ENCODE assay signal across 28 cellular contexts in the genomic region with DNA sequence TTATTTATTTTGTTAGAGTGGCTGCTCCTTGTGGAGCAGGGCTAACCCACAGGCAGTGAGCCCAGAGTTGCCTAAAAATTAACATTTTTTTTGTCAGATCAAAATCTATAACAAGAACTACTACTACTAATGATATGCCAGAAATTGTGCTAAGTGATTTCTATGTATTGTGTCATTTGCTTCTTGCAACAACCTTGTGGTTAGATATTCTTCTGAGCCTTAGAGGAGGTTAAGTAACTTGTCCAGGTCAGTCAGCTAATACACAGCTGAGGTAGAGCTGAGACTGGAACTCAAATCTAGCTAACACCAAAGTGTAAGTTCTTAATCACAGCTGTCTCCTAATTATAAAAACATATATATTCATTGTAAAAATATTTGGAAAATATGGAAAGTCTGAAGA. TPM values are rescaled to one million over a fixed set of nuclear protein-coding genes. Genes with fewer than 3 reads are reported as not detected.
DNase-seq lines count a peak whose midpoint lies in the region; ATAC-seq and TF ChIP-seq lines count a peak whose summit lies in the region.
"Had no signal": no experiment of that assay in that cellular context is flagged by ENCODE, and none has a peak within 500 bp of the region (broad histone marks: within the 10 kb centered on the region; RNA-seq: fewer than 3 reads in every experiment).

No MANE protein-coding gene starts in this region.

- H3K4me1 ChIP-seq in GM23338 (ENCODE audit: insufficient read depth), result peaks cover 22% of the 10 kb centered on the region
- H3K4me1 ChIP-seq: gastroesophageal sphincter, uterus had no signal

- POLR2A ChIA-PET in T-cell (lab: Charles Lee), result no interaction called here

- no peaks in the 10 kb centered on the region for H4K20me1 ChIP-seq in GM23338 (replicated peaks; ENCODE audit: insufficient read depth)

- no peaks in the 10 kb centered on the region for H3K36me3 Mint-ChIP-seq in T-cell
- peaks cover 7% of the 10 kb centered on the region for H3K36me3 Mint-ChIP-seq in T-helper 17 cell (ENCODE audit: low read depth)
- H3K36me3 Mint-ChIP-seq in natural killer cell treated with Interleukin-12 subunit alpha and Interleukin-12 subunit beta and Interleukin-15 and Interleukin-18, amount 100 ng/mL, for 72 hours, result no peaks in the 10 kb centered on the region
- no peaks in the 10 kb centered on the region for H3K36me3 Mint-ChIP-seq in GM23338 (ENCODE audit: low read depth)
- H3K36me3 Mint-ChIP-seq: activated CD4-positive, alpha-beta memory T cell treated with anti-CD3 and anti-CD28 coated beads for 36 hours; activated naive CD8-positive, alpha-beta T cell treated with anti-CD3 and anti-CD28 coated beads for 36 hours; immature natural killer cell; naive thymus-derived CD8-positive, alpha-beta T cell; stimulated activated effector memory CD8-positive, alpha-beta T cell treated with anti-CD3 and anti-CD28 coated beads, Interleukin-12 subunit alpha, Interleukin-12 subunit beta, amount 100 ng/mL, for 72 hours had no signal

- DNase-seq in GF-D8 (lab: John Stamatoyannopoulos, UW) (peak; percentile 19), MV-4-11 (lab: John Stamatoyannopoulos, UW) (peak; percentile 12), amniotic epithelial cell (ENCODE audit: low read depth) (peak; percentile 90), fibroblast of the aortic adventitia (ENCODE audit: low read depth) (peak; percentile 43), T-cell (no peak), T-helper 17 cell (no peak), GM23338 (ENCODE audit: low spot score) (no peak)
- DNase-seq in natural killer cell treated with Interleukin-12 subunit alpha and Interleukin-12 subunit beta and Interleukin-15 and Interleukin-18, amount 100 ng/mL, for 72 hours (ENCODE audit: low spot score), result no peak
- DNase-seq: activated B cell treated with CpG ODN at 0.5 μM for 24 hours; activated CD4-positive, alpha-beta memory T cell treated with anti-CD3 and anti-CD28 coated beads for 36 hours; activated effector memory CD4-positive, alpha-beta T cell treated with Interleukin-2 at 50 U/mL for 16 hours; activated naive CD8-positive, alpha-beta T cell treated with anti-CD3 and anti-CD28 coated beads for 36 hours; C1 segment of cervical spinal cord; hippocampal formation; immature natural killer cell; left ventricle myocardium superior; MG63; midbrain; naive thymus-derived CD8-positive, alpha-beta T cell; NCI-H1694; NCI-H2171 treated with DMSO at 0.1 percent for 48 hours; NCI-H526 treated with DMSO at 0.1 percent for 48 hours; RPMI8226; SK-N-SH; uterus had no signal

- H3K4me3 ChIP-seq in fibroblast of the aortic adventitia (ENCODE audit: low read depth, low read length) (no peak overlapping the region), GM23338 (no peak overlapping the region)
- H3K4me3 ChIP-seq: gastroesophageal sphincter, MG63, uterus had no signal

- no peaks in the 10 kb centered on the region; the same call in 1 of the 2 replicates for H3F3A ChIP-seq in GM23338 (replicated peaks; ENCODE audit: low read depth)

- no peaks in the 10 kb centered on the region for H3K27me3 ChIP-seq in GM23338 (ENCODE audit: insufficient read depth)
- H3K27me3 ChIP-seq: gastroesophageal sphincter, MG63, uterus had no signal

- TF ChIP-seq CTCF in fibroblast of the aortic adventitia (IDR thresholded peaks at IDR 0.05; ENCODE audit: insufficient read depth, low read length), result no peak
- TF ChIP-seq CTCF in GM23338 (conservative IDR thresholded peaks at IDR 0.05; ENCODE audit: low read depth in 2 of 2), result no peak

- H3K27ac ChIP-seq in GM23338 (ENCODE audit: low read depth), result no peak overlapping the region
- H3K27ac ChIP-seq: epithelial cell of prostate, gastroesophageal sphincter, uterus had no signal

- no peaks in the 10 kb centered on the region for H3K9me3 Mint-ChIP-seq in T-cell
- H3K9me3 Mint-ChIP-seq in natural killer cell treated with Interleukin-12 subunit alpha and Interleukin-12 subunit beta and Interleukin-15 and Interleukin-18, amount 100 ng/mL, for 72 hours, result no peaks in the 10 kb centered on the region
- H3K9me3 Mint-ChIP-seq in GM23338, result no peaks in the 10 kb centered on the region
- H3K9me3 Mint-ChIP-seq: activated B cell treated with CpG ODN at 0.5 μM for 24 hours; activated CD4-positive, alpha-beta memory T cell treated with anti-CD3 and anti-CD28 coated beads for 36 hours; activated naive CD8-positive, alpha-beta T cell treated with anti-CD3 and anti-CD28 coated beads for 36 hours; immature natural killer cell; naive thymus-derived CD8-positive, alpha-beta T cell; stimulated activated effector memory CD8-positive, alpha-beta T cell treated with anti-CD3 and anti-CD28 coated beads, Interleukin-12 subunit alpha, Interleukin-12 subunit beta, amount 100 ng/mL, for 72 hours had no signal

- H3K36me3 ChIP-seq in GM23338 (ENCODE audit: insufficient read depth), result no peaks in the 10 kb centered on the region
- H3K36me3 ChIP-seq: gastroesophageal sphincter, MG63, uterus had no signal

- no peaks in the 10 kb centered on the region for H3K79me2 ChIP-seq in GM23338 (replicated peaks; ENCODE audit: insufficient read depth)

- H2AFZ ChIP-seq in GM23338, result no peak overlapping the region

- no peaks in the 10 kb centered on the region for H3K9me3 ChIP-seq in T-helper 17 cell (ENCODE audit: control insufficient read depth, low read length, poor library complexity, severe bottlenecking)
- H3K9me3 ChIP-seq: gastroesophageal sphincter, MG63, SK-N-SH, uterus had no signal

- no peak overlapping the region for H3K4me2 ChIP-seq in GM23338
- H3K4me2 ChIP-seq: SK-N-SH had no signal

- ATAC-seq in T-cell (replicated peaks in 1 of 4), result no peak
- no peak for ATAC-seq in T-helper 17 cell
- no peak for ATAC-seq in natural killer cell treated with Interleukin-12 subunit alpha and Interleukin-12 subunit beta and Interleukin-15 and Interleukin-18, amount 100 ng/mL, for 72 hours
- ATAC-seq in GM23338, result no peak
- ATAC-seq: gastroesophageal sphincter; left ventricle myocardium superior; naive thymus-derived CD8-positive, alpha-beta T cell; stimulated activated effector memory CD8-positive, alpha-beta T cell treated with anti-CD3 and anti-CD28 coated beads, Interleukin-12 subunit alpha, Interleukin-12 subunit beta, amount 100 ng/mL, for 72 hours had no signal

- no peak overlapping the region for H3K27ac Mint-ChIP-seq in T-cell
- no peak overlapping the region for H3K27ac Mint-ChIP-seq in T-helper 17 cell
- no peak overlapping the region for H3K27ac Mint-ChIP-seq in natural killer cell treated with Interleukin-12 subunit alpha and Interleukin-12 subunit beta and Interleukin-15 and Interleukin-18, amount 100 ng/mL, for 72 hours
- H3K27ac Mint-ChIP-seq in GM23338, result no peak overlapping the region
- H3K27ac Mint-ChIP-seq: activated B cell treated with CpG ODN at 0.5 μM for 24 hours; activated CD4-positive, alpha-beta memory T cell treated with anti-CD3 and anti-CD28 coated beads for 36 hours; activated naive CD8-positive, alpha-beta T cell treated with anti-CD3 and anti-CD28 coated beads for 36 hours; immature natural killer cell; naive thymus-derived CD8-positive, alpha-beta T cell; stimulated activated effector memory CD8-positive, alpha-beta T cell treated with anti-CD3 and anti-CD28 coated beads, Interleukin-12 subunit alpha, Interleukin-12 subunit beta, amount 100 ng/mL, for 72 hours had no signal

- H3K4me3 Mint-ChIP-seq in T-cell (no peak overlapping the region), T-helper 17 cell (no peak overlapping the region), GM23338 (no peak overlapping the region)
- no peak overlapping the region for H3K4me3 Mint-ChIP-seq in natural killer cell treated with Interleukin-12 subunit alpha and Interleukin-12 subunit beta and Interleukin-15 and Interleukin-18, amount 100 ng/mL, for 72 hours
- H3K4me3 Mint-ChIP-seq: activated B cell treated with CpG ODN at 0.5 μM for 24 hours; activated CD4-positive, alpha-beta memory T cell treated with anti-CD3 and anti-CD28 coated beads for 36 hours; activated naive CD8-positive, alpha-beta T cell treated with anti-CD3 and anti-CD28 coated beads for 36 hours; immature natural killer cell; naive thymus-derived CD8-positive, alpha-beta T cell; stimulated activated effector memory CD8-positive, alpha-beta T cell treated with anti-CD3 and anti-CD28 coated beads, Interleukin-12 subunit alpha, Interleukin-12 subunit beta, amount 100 ng/mL, for 72 hours had no signal

- peaks cover 0 to 9% (median 7%) of the 10 kb centered on the region in 3 donors for H3K4me1 Mint-ChIP-seq in T-cell
- H3K4me1 Mint-ChIP-seq in T-helper 17 cell, result peaks cover 6% of the 10 kb centered on the region
- no peaks in the 10 kb centered on the region for H3K4me1 Mint-ChIP-seq in natural killer cell treated with Interleukin-12 subunit alpha and Interleukin-12 subunit beta and Interleukin-15 and Interleukin-18, amount 100 ng/mL, for 72 hours (ENCODE audit: low read depth in 2 of 2)
- peaks cover 29% of the 10 kb centered on the region for H3K4me1 Mint-ChIP-seq in GM23338
- H3K4me1 Mint-ChIP-seq: activated B cell treated with CpG ODN at 0.5 μM for 24 hours; immature natural killer cell; stimulated activated effector memory CD8-positive, alpha-beta T cell treated with anti-CD3 and anti-CD28 coated beads, Interleukin-12 subunit alpha, Interleukin-12 subunit beta, amount 100 ng/mL, for 72 hours had no signal

- H3K27me3 Mint-ChIP-seq in T-cell, result peaks cover 2 to 12% of the 10 kb centered on the region in 2 donors
- peaks cover 7% of the 10 kb centered on the region for H3K27me3 Mint-ChIP-seq in T-helper 17 cell
- H3K27me3 Mint-ChIP-seq in natural killer cell treated with Interleukin-12 subunit alpha and Interleukin-12 subunit beta and Interleukin-15 and Interleukin-18, amount 100 ng/mL, for 72 hours, result peaks cover 12 to 15% of the 10 kb centered on the region in 2 donors
- H3K27me3 Mint-ChIP-seq in GM23338 (ENCODE audit: insufficient read depth, low read depth, poor library complexity), result peaks cover 4% of the 10 kb centered on the region
- H3K27me3 Mint-ChIP-seq: activated naive CD8-positive, alpha-beta T cell treated with anti-CD3 and anti-CD28 coated beads for 36 hours had no signal

- H3K9me2 ChIP-seq in GM23338 (ENCODE audit: insufficient read depth), result no peaks in the 10 kb centered on the region
- H3K9me2 ChIP-seq: SK-N-SH had no signal

- CTCF ChIA-PET in T-cell (lab: Charles Lee), result no interaction called here

RNA-seq across cellular contexts. Expression of gene CFL2, which starts 29.8 kb away (rescaled TPM):
- total RNA-seq in fibroblast of the aortic adventitia (ENCODE audit: low replicate concordance) (107 and 266 TPM in 2 replicates), T-cell (10 to 100 TPM; 10.7 to 27.3 (median 13.9) TPM), T-helper 17 cell (10 to 100 TPM; 41.8 to 44.9 TPM)
- 1 to 10 TPM; 8.6 to 8.8 TPM for total RNA-seq in natural killer cell treated with Interleukin-12 subunit alpha and Interleukin-12 subunit beta and Interleukin-15 and Interleukin-18, amount 100 ng/mL, for 72 hours
- 14.8 and 17.2 TPM in 2 replicates for total RNA-seq in GM23338 (2014; rRNA removed; shearing (Covaris generic))
- polyA plus RNA-seq in GM23338 (2016; fragmentation: Nextera tagmentation; extraction: Ambion mirVana), result 8.2 and 10.9 TPM in 2 replicates

RNA-seq across cellular contexts. Expression of gene SNX6, which starts 54.6 kb away (rescaled TPM):
- total RNA-seq in fibroblast of the aortic adventitia (ENCODE audit: low replicate concordance), result 252 and 258 TPM in 2 replicates
- 10 to 100 TPM; 63.4 to 69.1 (median 64.6) TPM for total RNA-seq in T-cell
- 10 to 100 TPM; 67.3 to 87.2 TPM for total RNA-seq in T-helper 17 cell
- total RNA-seq in natural killer cell treated with Interleukin-12 subunit alpha and Interleukin-12 subunit beta and Interleukin-15 and Interleukin-18, amount 100 ng/mL, for 72 hours, result 10 to 100 TPM; 71.0 to 77.3 TPM
- total RNA-seq in GM23338 (2014; rRNA removed; shearing (Covaris generic)), result 110 and 116 TPM in 2 replicates
- polyA plus RNA-seq in GM23338 (2016; fragmentation: Nextera tagmentation; extraction: Ambion mirVana), result 128 and 157 TPM in 2 replicates

Comparison
In these comparisons a context has a peak if more than half of its experiments do, and no peak if none do; other contexts are left out.
1. DNase-seq: peak in GF-D8 (single experiment), MV-4-11 (single experiment), amniotic epithelial cell (single experiment) and fibroblast of the aortic adventitia (single experiment); none in T-cell (0 of 34), T-helper 17 cell (0 of 3), natural killer cell treated with Interleukin-12 subunit alpha and Interleukin-12 subunit beta and Interleukin-15 and Interleukin-18, amount 100 ng/mL, for 72 hours (single experiment) and GM23338 (single experiment).